In genomic region chr11:19714387-19715363, GRCh38 we compare ENCODE assay signal across 1 cellular context.
TF ChIP-seq lines count a peak whose summit lies in the region.

No MANE protein-coding gene starts in this region.

TF ChIP-seq in K562, 482 proteins besides CTCF, POLR2A, EP300 and RAD21 (continued from another document and continues in another):
- TF ChIP-seq MEIS2 (IDR thresholded peaks at IDR 0.05; ENCODE audit: partially characterized antibody) (peak; percentile 96), HNRNPL (IDR thresholded peaks at IDR 0.05; ENCODE audit: low read depth, low read length) (no peak), CSDE1 (IDR thresholded peaks at IDR 0.05) (no peak), CREM (IDR thresholded peaks at IDR 0.05; ENCODE audit: low read depth) (no peak), CBFB (CRISPR knock-in tag; IDR thresholded peaks at IDR 0.05) (no peak), ZKSCAN8 (CRISPR knock-in tag; IDR thresholded peaks at IDR 0.05) (no peak), NFRKB (IDR thresholded peaks at IDR 0.05; ENCODE audit: low read depth) (no peak), BHLHE40 (IDR thresholded peaks at IDR 0.05; ENCODE audit: low read length) (peak; percentile 39; the same call in 1 of the 2 replicates), PBX2 (CRISPR knock-in tag; IDR thresholded peaks at IDR 0.05; ENCODE audit: low read depth) (no peak; the same call in 1 of the 2 replicates), PBX2 (tag; conservative IDR thresholded peaks at IDR 0.05; ENCODE audit: low read depth) (peak; percentile 92), ILF3 (IDR thresholded peaks at IDR 0.05; ENCODE audit: borderline replicate concordance) (no peak), KLF1 (tag; IDR thresholded peaks at IDR 0.05) (no peak), XRCC4 (IDR thresholded peaks at IDR 0.05; ENCODE audit: extremely low read depth, insufficient read depth, insufficient read length) (no peak), CBFA2T3 (IDR thresholded peaks at IDR 0.05) (peak; percentile 54), ATF1 (CRISPR knock-in tag; IDR thresholded peaks at IDR 0.05) (no peak), ATF1 (tag; IDR thresholded peaks at IDR 0.05) (no peak), TEAD4 (IDR thresholded peaks at IDR 0.05; ENCODE audit: low read length) (peak; percentile 38; the same call in 1 of the 2 replicates), TEAD4 (CRISPR knock-in tag; IDR thresholded peaks at IDR 0.05; ENCODE audit: borderline replicate concordance) (no peak), ZNF197 (CRISPR knock-in tag; IDR thresholded peaks at IDR 0.05; ENCODE audit: low read depth) (no peak), KDM1A (IDR thresholded peaks at IDR 0.05) (peak; percentile 43 to 59; a peak in 3 of 4 replicates), SLC30A9 (CRISPR knock-in tag; IDR thresholded peaks at IDR 0.05) (no peak), NFYB (IDR thresholded peaks at IDR 0.05; ENCODE audit: extremely low read depth, insufficient read length) (peak; percentile 20), FOXJ3 (CRISPR knock-in tag; IDR thresholded peaks at IDR 0.05) (no peak), FOXA3 (CRISPR knock-in tag; conservative IDR thresholded peaks at IDR 0.05 in 1 of 2, IDR thresholded peaks at IDR 0.05 in 1 of 2) (no peak), LARP7 (IDR thresholded peaks at IDR 0.05) (no peak), CBFA2T2 (conservative IDR thresholded peaks at IDR 0.05) (0 out of 2 replicates have a peak, but pooled peaks have one; percentile 17), MEF2D (tag; conservative IDR thresholded peaks at IDR 0.05; ENCODE audit: low read depth) (no peak), BRCA1 (IDR thresholded peaks at IDR 0.05) (no peak), BRCA1 (CRISPR knock-in tag; IDR thresholded peaks at IDR 0.05) (no peak), ZNF644 (tag; IDR thresholded peaks at IDR 0.05; ENCODE audit: low read depth) (no peak)
- TF ChIP-seq, protein P1, sequence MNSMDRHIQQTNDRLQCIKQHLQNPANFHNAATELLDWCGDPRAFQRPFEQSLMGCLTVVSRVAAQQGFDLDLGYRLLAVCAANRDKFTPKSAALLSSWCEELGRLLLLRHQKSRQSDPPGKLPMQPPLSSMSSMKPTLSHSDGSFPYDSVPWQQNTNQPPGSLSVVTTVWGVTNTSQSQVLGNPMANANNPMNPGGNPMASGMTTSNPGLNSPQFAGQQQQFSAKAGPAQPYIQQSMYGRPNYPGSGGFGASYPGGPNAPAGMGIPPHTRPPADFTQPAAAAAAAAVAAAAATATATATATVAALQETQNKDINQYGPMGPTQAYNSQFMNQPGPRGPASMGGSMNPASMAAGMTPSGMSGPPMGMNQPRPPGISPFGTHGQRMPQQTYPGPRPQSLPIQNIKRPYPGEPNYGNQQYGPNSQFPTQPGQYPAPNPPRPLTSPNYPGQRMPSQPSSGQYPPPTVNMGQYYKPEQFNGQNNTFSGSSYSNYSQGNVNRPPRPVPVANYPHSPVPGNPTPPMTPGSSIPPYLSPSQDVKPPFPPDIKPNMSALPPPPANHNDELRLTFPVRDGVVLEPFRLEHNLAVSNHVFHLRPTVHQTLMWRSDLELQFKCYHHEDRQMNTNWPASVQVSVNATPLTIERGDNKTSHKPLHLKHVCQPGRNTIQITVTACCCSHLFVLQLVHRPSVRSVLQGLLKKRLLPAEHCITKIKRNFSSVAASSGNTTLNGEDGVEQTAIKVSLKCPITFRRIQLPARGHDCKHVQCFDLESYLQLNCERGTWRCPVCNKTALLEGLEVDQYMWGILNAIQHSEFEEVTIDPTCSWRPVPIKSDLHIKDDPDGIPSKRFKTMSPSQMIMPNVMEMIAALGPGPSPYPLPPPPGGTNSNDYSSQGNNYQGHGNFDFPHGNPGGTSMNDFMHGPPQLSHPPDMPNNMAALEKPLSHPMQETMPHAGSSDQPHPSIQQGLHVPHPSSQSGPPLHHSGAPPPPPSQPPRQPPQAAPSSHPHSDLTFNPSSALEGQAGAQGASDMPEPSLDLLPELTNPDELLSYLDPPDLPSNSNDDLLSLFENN (IDR thresholded peaks at IDR 0.05; ENCODE audit: low read depth in 2 of 2, low read length in 2 of 2): no peak
- TF ChIP-seq, protein P2, sequence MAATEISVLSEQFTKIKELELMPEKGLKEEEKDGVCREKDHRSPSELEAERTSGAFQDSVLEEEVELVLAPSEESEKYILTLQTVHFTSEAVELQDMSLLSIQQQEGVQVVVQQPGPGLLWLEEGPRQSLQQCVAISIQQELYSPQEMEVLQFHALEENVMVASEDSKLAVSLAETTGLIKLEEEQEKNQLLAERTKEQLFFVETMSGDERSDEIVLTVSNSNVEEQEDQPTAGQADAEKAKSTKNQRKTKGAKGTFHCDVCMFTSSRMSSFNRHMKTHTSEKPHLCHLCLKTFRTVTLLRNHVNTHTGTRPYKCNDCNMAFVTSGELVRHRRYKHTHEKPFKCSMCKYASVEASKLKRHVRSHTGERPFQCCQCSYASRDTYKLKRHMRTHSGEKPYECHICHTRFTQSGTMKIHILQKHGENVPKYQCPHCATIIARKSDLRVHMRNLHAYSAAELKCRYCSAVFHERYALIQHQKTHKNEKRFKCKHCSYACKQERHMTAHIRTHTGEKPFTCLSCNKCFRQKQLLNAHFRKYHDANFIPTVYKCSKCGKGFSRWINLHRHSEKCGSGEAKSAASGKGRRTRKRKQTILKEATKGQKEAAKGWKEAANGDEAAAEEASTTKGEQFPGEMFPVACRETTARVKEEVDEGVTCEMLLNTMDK (IDR thresholded peaks at IDR 0.05; ENCODE audit: borderline replicate concordance, insufficient read depth, low read depth, low read length, poor library complexity, severe bottlenecking): no peak
- TF ChIP-seq, protein P3, sequence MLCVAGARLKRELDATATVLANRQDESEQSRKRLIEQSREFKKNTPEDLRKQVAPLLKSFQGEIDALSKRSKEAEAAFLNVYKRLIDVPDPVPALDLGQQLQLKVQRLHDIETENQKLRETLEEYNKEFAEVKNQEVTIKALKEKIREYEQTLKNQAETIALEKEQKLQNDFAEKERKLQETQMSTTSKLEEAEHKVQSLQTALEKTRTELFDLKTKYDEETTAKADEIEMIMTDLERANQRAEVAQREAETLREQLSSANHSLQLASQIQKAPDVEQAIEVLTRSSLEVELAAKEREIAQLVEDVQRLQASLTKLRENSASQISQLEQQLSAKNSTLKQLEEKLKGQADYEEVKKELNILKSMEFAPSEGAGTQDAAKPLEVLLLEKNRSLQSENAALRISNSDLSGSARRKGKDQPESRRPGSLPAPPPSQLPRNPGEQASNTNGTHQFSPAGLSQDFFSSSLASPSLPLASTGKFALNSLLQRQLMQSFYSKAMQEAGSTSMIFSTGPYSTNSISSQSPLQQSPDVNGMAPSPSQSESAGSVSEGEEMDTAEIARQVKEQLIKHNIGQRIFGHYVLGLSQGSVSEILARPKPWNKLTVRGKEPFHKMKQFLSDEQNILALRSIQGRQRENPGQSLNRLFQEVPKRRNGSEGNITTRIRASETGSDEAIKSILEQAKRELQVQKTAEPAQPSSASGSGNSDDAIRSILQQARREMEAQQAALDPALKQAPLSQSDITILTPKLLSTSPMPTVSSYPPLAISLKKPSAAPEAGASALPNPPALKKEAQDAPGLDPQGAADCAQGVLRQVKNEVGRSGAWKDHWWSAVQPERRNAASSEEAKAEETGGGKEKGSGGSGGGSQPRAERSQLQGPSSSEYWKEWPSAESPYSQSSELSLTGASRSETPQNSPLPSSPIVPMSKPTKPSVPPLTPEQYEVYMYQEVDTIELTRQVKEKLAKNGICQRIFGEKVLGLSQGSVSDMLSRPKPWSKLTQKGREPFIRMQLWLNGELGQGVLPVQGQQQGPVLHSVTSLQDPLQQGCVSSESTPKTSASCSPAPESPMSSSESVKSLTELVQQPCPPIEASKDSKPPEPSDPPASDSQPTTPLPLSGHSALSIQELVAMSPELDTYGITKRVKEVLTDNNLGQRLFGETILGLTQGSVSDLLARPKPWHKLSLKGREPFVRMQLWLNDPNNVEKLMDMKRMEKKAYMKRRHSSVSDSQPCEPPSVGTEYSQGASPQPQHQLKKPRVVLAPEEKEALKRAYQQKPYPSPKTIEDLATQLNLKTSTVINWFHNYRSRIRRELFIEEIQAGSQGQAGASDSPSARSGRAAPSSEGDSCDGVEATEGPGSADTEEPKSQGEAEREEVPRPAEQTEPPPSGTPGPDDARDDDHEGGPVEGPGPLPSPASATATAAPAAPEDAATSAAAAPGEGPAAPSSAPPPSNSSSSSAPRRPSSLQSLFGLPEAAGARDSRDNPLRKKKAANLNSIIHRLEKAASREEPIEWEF (CRISPR knock-in tag; IDR thresholded peaks at IDR 0.05): no peak
- TF ChIP-seq, protein P4, sequence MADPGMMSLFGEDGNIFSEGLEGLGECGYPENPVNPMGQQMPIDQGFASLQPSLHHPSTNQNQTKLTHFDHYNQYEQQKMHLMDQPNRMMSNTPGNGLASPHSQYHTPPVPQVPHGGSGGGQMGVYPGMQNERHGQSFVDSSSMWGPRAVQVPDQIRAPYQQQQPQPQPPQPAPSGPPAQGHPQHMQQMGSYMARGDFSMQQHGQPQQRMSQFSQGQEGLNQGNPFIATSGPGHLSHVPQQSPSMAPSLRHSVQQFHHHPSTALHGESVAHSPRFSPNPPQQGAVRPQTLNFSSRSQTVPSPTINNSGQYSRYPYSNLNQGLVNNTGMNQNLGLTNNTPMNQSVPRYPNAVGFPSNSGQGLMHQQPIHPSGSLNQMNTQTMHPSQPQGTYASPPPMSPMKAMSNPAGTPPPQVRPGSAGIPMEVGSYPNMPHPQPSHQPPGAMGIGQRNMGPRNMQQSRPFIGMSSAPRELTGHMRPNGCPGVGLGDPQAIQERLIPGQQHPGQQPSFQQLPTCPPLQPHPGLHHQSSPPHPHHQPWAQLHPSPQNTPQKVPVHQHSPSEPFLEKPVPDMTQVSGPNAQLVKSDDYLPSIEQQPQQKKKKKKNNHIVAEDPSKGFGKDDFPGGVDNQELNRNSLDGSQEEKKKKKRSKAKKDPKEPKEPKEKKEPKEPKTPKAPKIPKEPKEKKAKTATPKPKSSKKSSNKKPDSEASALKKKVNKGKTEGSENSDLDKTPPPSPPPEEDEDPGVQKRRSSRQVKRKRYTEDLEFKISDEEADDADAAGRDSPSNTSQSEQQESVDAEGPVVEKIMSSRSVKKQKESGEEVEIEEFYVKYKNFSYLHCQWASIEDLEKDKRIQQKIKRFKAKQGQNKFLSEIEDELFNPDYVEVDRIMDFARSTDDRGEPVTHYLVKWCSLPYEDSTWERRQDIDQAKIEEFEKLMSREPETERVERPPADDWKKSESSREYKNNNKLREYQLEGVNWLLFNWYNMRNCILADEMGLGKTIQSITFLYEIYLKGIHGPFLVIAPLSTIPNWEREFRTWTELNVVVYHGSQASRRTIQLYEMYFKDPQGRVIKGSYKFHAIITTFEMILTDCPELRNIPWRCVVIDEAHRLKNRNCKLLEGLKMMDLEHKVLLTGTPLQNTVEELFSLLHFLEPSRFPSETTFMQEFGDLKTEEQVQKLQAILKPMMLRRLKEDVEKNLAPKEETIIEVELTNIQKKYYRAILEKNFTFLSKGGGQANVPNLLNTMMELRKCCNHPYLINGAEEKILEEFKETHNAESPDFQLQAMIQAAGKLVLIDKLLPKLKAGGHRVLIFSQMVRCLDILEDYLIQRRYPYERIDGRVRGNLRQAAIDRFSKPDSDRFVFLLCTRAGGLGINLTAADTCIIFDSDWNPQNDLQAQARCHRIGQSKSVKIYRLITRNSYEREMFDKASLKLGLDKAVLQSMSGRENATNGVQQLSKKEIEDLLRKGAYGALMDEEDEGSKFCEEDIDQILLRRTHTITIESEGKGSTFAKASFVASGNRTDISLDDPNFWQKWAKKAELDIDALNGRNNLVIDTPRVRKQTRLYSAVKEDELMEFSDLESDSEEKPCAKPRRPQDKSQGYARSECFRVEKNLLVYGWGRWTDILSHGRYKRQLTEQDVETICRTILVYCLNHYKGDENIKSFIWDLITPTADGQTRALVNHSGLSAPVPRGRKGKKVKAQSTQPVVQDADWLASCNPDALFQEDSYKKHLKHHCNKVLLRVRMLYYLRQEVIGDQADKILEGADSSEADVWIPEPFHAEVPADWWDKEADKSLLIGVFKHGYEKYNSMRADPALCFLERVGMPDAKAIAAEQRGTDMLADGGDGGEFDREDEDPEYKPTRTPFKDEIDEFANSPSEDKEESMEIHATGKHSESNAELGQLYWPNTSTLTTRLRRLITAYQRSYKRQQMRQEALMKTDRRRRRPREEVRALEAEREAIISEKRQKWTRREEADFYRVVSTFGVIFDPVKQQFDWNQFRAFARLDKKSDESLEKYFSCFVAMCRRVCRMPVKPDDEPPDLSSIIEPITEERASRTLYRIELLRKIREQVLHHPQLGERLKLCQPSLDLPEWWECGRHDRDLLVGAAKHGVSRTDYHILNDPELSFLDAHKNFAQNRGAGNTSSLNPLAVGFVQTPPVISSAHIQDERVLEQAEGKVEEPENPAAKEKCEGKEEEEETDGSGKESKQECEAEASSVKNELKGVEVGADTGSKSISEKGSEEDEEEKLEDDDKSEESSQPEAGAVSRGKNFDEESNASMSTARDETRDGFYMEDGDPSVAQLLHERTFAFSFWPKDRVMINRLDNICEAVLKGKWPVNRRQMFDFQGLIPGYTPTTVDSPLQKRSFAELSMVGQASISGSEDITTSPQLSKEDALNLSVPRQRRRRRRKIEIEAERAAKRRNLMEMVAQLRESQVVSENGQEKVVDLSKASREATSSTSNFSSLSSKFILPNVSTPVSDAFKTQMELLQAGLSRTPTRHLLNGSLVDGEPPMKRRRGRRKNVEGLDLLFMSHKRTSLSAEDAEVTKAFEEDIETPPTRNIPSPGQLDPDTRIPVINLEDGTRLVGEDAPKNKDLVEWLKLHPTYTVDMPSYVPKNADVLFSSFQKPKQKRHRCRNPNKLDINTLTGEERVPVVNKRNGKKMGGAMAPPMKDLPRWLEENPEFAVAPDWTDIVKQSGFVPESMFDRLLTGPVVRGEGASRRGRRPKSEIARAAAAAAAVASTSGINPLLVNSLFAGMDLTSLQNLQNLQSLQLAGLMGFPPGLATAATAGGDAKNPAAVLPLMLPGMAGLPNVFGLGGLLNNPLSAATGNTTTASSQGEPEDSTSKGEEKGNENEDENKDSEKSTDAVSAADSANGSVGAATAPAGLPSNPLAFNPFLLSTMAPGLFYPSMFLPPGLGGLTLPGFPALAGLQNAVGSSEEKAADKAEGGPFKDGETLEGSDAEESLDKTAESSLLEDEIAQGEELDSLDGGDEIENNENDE (IDR thresholded peaks at IDR 0.05; ENCODE audit: low read depth, low read length): no peak
